ENCODE assay signal across 21 cellular contexts in the genomic region with DNA sequence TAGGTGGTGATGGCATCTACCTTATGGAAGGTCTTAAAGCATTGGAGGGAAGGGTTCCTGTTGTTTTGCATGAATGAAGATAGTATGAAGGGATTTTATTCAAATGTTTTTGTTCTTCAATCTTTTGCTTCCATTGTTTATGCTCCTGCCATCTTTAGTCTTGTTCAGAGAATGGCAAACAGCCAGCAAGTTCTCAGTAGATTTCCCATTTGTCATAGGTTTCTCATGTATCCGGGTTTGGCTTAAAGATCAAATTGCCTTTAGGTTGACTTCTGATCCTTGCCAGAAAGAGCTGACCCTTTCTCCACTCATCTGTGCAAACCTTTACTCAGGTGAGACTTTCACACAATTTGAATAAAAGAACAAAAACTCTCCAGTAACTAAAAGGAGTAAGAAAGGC. TPM values are rescaled to one million over a fixed set of nuclear protein-coding genes. Genes with fewer than 3 reads are reported as not detected.
DNase-seq lines count a peak whose midpoint lies in the region; ATAC-seq, FAIRE-seq and TF ChIP-seq lines count a peak whose summit lies in the region.
"Had no signal": no experiment of that assay in that cellular context is flagged by ENCODE, and none has a peak within 500 bp of the region (broad histone marks: within the 10 kb centered on the region; RNA-seq: fewer than 3 reads in every experiment).

No MANE protein-coding gene starts in this region.

- H3K9me3 ChIP-seq in esophagus muscularis mucosa (no peaks in the 10 kb centered on the region), pancreas (no peaks in the 10 kb centered on the region)
- H3K9me3 ChIP-seq: left lung, right atrium auricular region, transverse colon had no signal

- H2BK120ac ChIP-seq in mesendoderm (ENCODE audit: low read depth, low read length), result no peak overlapping the region

- H3K27ac Mint-ChIP-seq in activated CD4-positive, alpha-beta T cell treated with anti-CD3 and anti-CD28 coated beads for 36 hours, result peak overlapping the region; percentile 98
- peak overlapping the region; percentile 93 for H3K27ac Mint-ChIP-seq in activated T-helper 1 cell treated with anti-CD3 and anti-CD28 coated beads, Interleukin-12 subunit alpha, Interleukin-12 subunit beta, Interleukin-2, Interleukin-4 antibody, amounts not matched to agents 30 ng/mL and 10 ng/mL and 1 ng/mL, durations not matched to agents 14 hours and 24 hours and 36 hours
- H3K27ac Mint-ChIP-seq: brain; stimulated activated naive B cell treated with anti-CD40 and anti-IgM and Interleukin-4, amounts not matched to agents 10 μg/mL and 1 μg/mL and 100 μg/mL, for 72 hours had no signal

- no peaks in the 10 kb centered on the region for H3K27me3 ChIP-seq in esophagus muscularis mucosa
- H3K27me3 ChIP-seq in pancreas, result no peaks in the 10 kb centered on the region
- H3K27me3 ChIP-seq in mesendoderm (ENCODE audit: insufficient read depth, low read length, poor library complexity), result no peaks in the 10 kb centered on the region
- H3K27me3 ChIP-seq: BLaER1 treated with 17β-estradiol and CSF1 and Interleukin-3, amounts not matched to agents 10 nM and 100 nM; left lung; right atrium auricular region; transverse colon had no signal

- peaks cover 11% of the 10 kb centered on the region for H3K9me3 Mint-ChIP-seq in activated CD4-positive, alpha-beta T cell treated with anti-CD3 and anti-CD28 coated beads for 36 hours (ENCODE audit: low read depth)
- peaks cover 32% of the 10 kb centered on the region for H3K9me3 Mint-ChIP-seq in activated T-helper 1 cell treated with anti-CD3 and anti-CD28 coated beads, Interleukin-12 subunit alpha, Interleukin-12 subunit beta, Interleukin-2, Interleukin-4 antibody, amounts not matched to agents 30 ng/mL and 10 ng/mL and 1 ng/mL, durations not matched to agents 14 hours and 24 hours and 36 hours
- H3K9me3 Mint-ChIP-seq: brain; stimulated activated naive B cell treated with anti-CD40 and anti-IgM and Interleukin-4, amounts not matched to agents 10 μg/mL and 1 μg/mL and 100 μg/mL, for 72 hours had no signal

- peaks cover 57% of the 10 kb centered on the region for H3K4me1 Mint-ChIP-seq in activated CD4-positive, alpha-beta T cell treated with anti-CD3 and anti-CD28 coated beads for 36 hours
- H3K4me1 Mint-ChIP-seq in activated T-helper 1 cell treated with anti-CD3 and anti-CD28 coated beads, Interleukin-12 subunit alpha, Interleukin-12 subunit beta, Interleukin-2, Interleukin-4 antibody, amounts not matched to agents 30 ng/mL and 10 ng/mL and 1 ng/mL, durations not matched to agents 14 hours and 24 hours and 36 hours (ENCODE audit: low read depth), result peaks cover 49% of the 10 kb centered on the region
- H3K4me1 Mint-ChIP-seq: brain had no signal

- no peak for TF ChIP-seq CTCF in esophagus muscularis mucosa (IDR thresholded peaks at IDR 0.05)
- TF ChIP-seq CTCF in GM20000 (IDR thresholded peaks at IDR 0.05; ENCODE audit: extremely low read depth, missing control alignments), result no peak
- no peak for TF ChIP-seq CTCF in pancreas (IDR thresholded peaks at IDR 0.05)

- H3K79me2 ChIP-seq in mesendoderm (ENCODE audit: control insufficient read depth, insufficient read depth, low read length), result no peaks in the 10 kb centered on the region

- H3K56ac ChIP-seq in mesendoderm (ENCODE audit: low read length), result no peak overlapping the region

- no peak overlapping the region for H4K8ac ChIP-seq in mesendoderm (ENCODE audit: low read depth, low read length)

- TF ChIP-seq POLR2A in esophagus muscularis mucosa (IDR thresholded peaks at IDR 0.05; ENCODE audit: low read depth), result no peak

- FAIRE-seq in GM19239 (lab: Jason Lieb, UNC) (peak; percentile 72), pancreas (lab: Jason Lieb, UNC) (no peak)
- FAIRE-seq: A204.1 had no signal

- H3K36me3 Mint-ChIP-seq in activated CD4-positive, alpha-beta T cell treated with anti-CD3 and anti-CD28 coated beads for 36 hours (ENCODE audit: low read depth), result peaks cover 19% of the 10 kb centered on the region
- peaks cover 22% of the 10 kb centered on the region for H3K36me3 Mint-ChIP-seq in activated T-helper 1 cell treated with anti-CD3 and anti-CD28 coated beads, Interleukin-12 subunit alpha, Interleukin-12 subunit beta, Interleukin-2, Interleukin-4 antibody, amounts not matched to agents 30 ng/mL and 10 ng/mL and 1 ng/mL, durations not matched to agents 14 hours and 24 hours and 36 hours (ENCODE audit: low read depth)
- H3K36me3 Mint-ChIP-seq: brain; stimulated activated naive B cell treated with anti-CD40 and anti-IgM and Interleukin-4, amounts not matched to agents 10 μg/mL and 1 μg/mL and 100 μg/mL, for 72 hours had no signal

- H3K4me3 ChIP-seq in esophagus muscularis mucosa, result no peak overlapping the region
- no peak overlapping the region for H3K4me3 ChIP-seq in pancreas
- H3K4me3 ChIP-seq in mesendoderm (ENCODE audit: low read length), result no peak overlapping the region
- H3K4me3 ChIP-seq: BLaER1 treated with 17β-estradiol and CSF1 and Interleukin-3, amounts not matched to agents 10 nM and 100 nM; left lung; right atrium auricular region; transverse colon had no signal

- H2BK5ac ChIP-seq in mesendoderm (ENCODE audit: low read length), result no peak overlapping the region

- no peaks in the 10 kb centered on the region for H3K27me3 Mint-ChIP-seq in activated CD4-positive, alpha-beta T cell treated with anti-CD3 and anti-CD28 coated beads for 36 hours
- no peaks in the 10 kb centered on the region for H3K27me3 Mint-ChIP-seq in activated T-helper 1 cell treated with anti-CD3 and anti-CD28 coated beads, Interleukin-12 subunit alpha, Interleukin-12 subunit beta, Interleukin-2, Interleukin-4 antibody, amounts not matched to agents 30 ng/mL and 10 ng/mL and 1 ng/mL, durations not matched to agents 14 hours and 24 hours and 36 hours (ENCODE audit: insufficient read depth)
- H3K27me3 Mint-ChIP-seq: brain; stimulated activated naive B cell treated with anti-CD40 and anti-IgM and Interleukin-4, amounts not matched to agents 10 μg/mL and 1 μg/mL and 100 μg/mL, for 72 hours had no signal

- intact Hi-C loops in activated CD4-positive, alpha-beta T cell treated with anti-CD3 and anti-CD28 coated beads for 36 hours (cut with DNase I, micrococcal nuclease), result loop anchor here (2.0 to 10.0 kb wide), 3 partner anchors 80 to 490 kb away; no protein-coding TSS in a partner anchor
- intact Hi-C loops in activated T-helper 1 cell treated with anti-CD3 and anti-CD28 coated beads, Interleukin-12 subunit alpha, Interleukin-12 subunit beta, Interleukin-2, Interleukin-4 antibody, amounts not matched to agents 30 ng/mL and 10 ng/mL and 1 ng/mL, durations not matched to agents 14 hours and 24 hours and 36 hours (cut with micrococcal nuclease), result loop anchor here (2.0 kb wide), 3 partner anchors 50 to 482 kb away; partner anchors contain the start of gene MYO1B
- intact Hi-C loops in esophagus muscularis mucosa (cut with DNase I) (no loop called here), pancreas (cut with DNase I) (no loop called here)

- H3K4ac ChIP-seq in mesendoderm (ENCODE audit: low read depth, low read length), result no peak overlapping the region

- no peak for ATAC-seq in activated CD4-positive, alpha-beta T cell treated with anti-CD3 and anti-CD28 coated beads for 36 hours
- ATAC-seq in pancreas, result no peak
- ATAC-seq: left lung, SK-N-SH treated with all-trans-retinoic acid at 6 μM for 48 hours had no signal

- H3K23ac ChIP-seq in mesendoderm (ENCODE audit: low read length), result no peak overlapping the region

- H4K5ac ChIP-seq in mesendoderm (ENCODE audit: low read length), result no peak overlapping the region

- no peak overlapping the region for H3K4me2 ChIP-seq in mesendoderm (ENCODE audit: low read length)
- H3K4me2 ChIP-seq: BLaER1 treated with 17β-estradiol and CSF1 and Interleukin-3, amounts not matched to agents 10 nM and 100 nM had no signal

- POLR2A ChIA-PET in activated CD4-positive, alpha-beta T cell treated with anti-CD3 and anti-CD28 coated beads for 36 hours (lab: Charles Lee), result interaction anchor here (1.4 kb wide), 2 partner anchors 23 to 483 kb away, joined by 3 to 11 read pairs; no protein-coding TSS in a partner anchor

- TF ChIP-seq EP300 in esophagus muscularis mucosa (IDR thresholded peaks at IDR 0.05), result no peak

- H3K27ac ChIP-seq in esophagus muscularis mucosa (replicated peaks in 1 of 4) (no peak overlapping the region), pancreas (no peak overlapping the region), mesendoderm (ENCODE audit: low read depth, low read length) (no peak overlapping the region)
- H3K27ac ChIP-seq: BLaER1 treated with 17β-estradiol and CSF1 and Interleukin-3, amounts not matched to agents 10 nM and 100 nM; right atrium auricular region; transverse colon had no signal

- H3K4me3 Mint-ChIP-seq in activated CD4-positive, alpha-beta T cell treated with anti-CD3 and anti-CD28 coated beads for 36 hours, result no peak overlapping the region
- peak overlapping the region; percentile 28 for H3K4me3 Mint-ChIP-seq in activated T-helper 1 cell treated with anti-CD3 and anti-CD28 coated beads, Interleukin-12 subunit alpha, Interleukin-12 subunit beta, Interleukin-2, Interleukin-4 antibody, amounts not matched to agents 30 ng/mL and 10 ng/mL and 1 ng/mL, durations not matched to agents 14 hours and 24 hours and 36 hours
- H3K4me3 Mint-ChIP-seq: brain had no signal

- 33% methylated on average over 1 of the region's 1 CpG for WGBS in esophagus muscularis mucosa
- 26 to 38% methylated on average over 1 of the region's 1 CpG for WGBS in pancreas, 2 donors
- no CpG with 5 or more reads among the region's 1 CpG for WGBS in mesendoderm (ENCODE audit: extremely low coverage, insufficient coverage, low lambda C conversion rate)

- H3K4me1 ChIP-seq in esophagus muscularis mucosa, result no peaks in the 10 kb centered on the region
- H3K4me1 ChIP-seq in pancreas, result no peaks in the 10 kb centered on the region
- H3K4me1 ChIP-seq in mesendoderm (ENCODE audit: control insufficient read depth, low read depth, low read length), result no peaks in the 10 kb centered on the region
- H3K4me1 ChIP-seq: right atrium auricular region, transverse colon had no signal

- DNase-seq in activated CD4-positive, alpha-beta T cell treated with anti-CD3 and anti-CD28 coated beads for 36 hours, result no peak
- DNase-seq in activated CD4-positive, alpha-beta T cell treated with anti-CD3 and anti-CD28 coated beads for 1 hour, result no peak
- DNase-seq in GM19239 (ENCODE audit: insufficient read length, low spot score), result no peak
- DNase-seq in activated T-helper 1 cell treated with anti-CD3 and anti-CD28 coated beads, Interleukin-12 subunit alpha, Interleukin-12 subunit beta, Interleukin-2, Interleukin-4 antibody, amounts not matched to agents 30 ng/mL and 10 ng/mL and 1 ng/mL, durations not matched to agents 14 hours and 24 hours and 36 hours (ENCODE audit: low spot score), result no peak
- DNase-seq in esophagus muscularis mucosa (ENCODE audit: extremely low spot score), result peak; percentile 31
- DNase-seq in GM20000 (ENCODE audit: low spot score), result no peak
- DNase-seq in pancreas, result no peak
- DNase-seq in mesendoderm, result no peak
- DNase-seq: activated gamma-delta T cell; Karpas-422; left lung; NCI-H1092 treated with DMSO at 0.1 percent for 48 hours; NCI-H2107; NCI-H526 treated with DMSO at 0.1 percent for 48 hours; stimulated activated naive B cell treated with anti-CD40 and anti-IgM and Interleukin-4, amounts not matched to agents 10 μg/mL and 1 μg/mL and 100 μg/mL, for 72 hours; transverse colon had no signal

- no peak overlapping the region for H2AK5ac ChIP-seq in mesendoderm (ENCODE audit: low read length)

- H3K36me3 ChIP-seq in esophagus muscularis mucosa (no peaks in the 10 kb centered on the region), pancreas (no peaks in the 10 kb centered on the region), mesendoderm (ENCODE audit: control insufficient read depth, insufficient read depth, low read length) (no peaks in the 10 kb centered on the region)
- H3K36me3 ChIP-seq: BLaER1 treated with 17β-estradiol and CSF1 and Interleukin-3, amounts not matched to agents 10 nM and 100 nM; left lung; right atrium auricular region; transverse colon had no signal

- CTCF ChIA-PET in activated CD4-positive, alpha-beta T cell treated with anti-CD3 and anti-CD28 coated beads for 36 hours (lab: Charles Lee), result interaction anchor here (0.6 to 3.1 kb wide), 12 partner anchors 12 to 143 kb away, joined by 3 to 16 read pairs (median 4); no protein-coding TSS in a partner anchor

- no peak overlapping the region for H3K18ac ChIP-seq in mesendoderm (ENCODE audit: low read length)

- no peaks in the 10 kb centered on the region for H3K79me1 ChIP-seq in mesendoderm (ENCODE audit: low read length)

- no peak overlapping the region for H2BK15ac ChIP-seq in mesendoderm (replicated peaks; ENCODE audit: low read depth)

- H3K9ac ChIP-seq in mesendoderm (ENCODE audit: low read length), result no peak overlapping the region
- H3K9ac ChIP-seq: BLaER1 treated with 17β-estradiol and CSF1 and Interleukin-3, amounts not matched to agents 10 nM and 100 nM had no signal

RNA-seq across cellular contexts. Expression of gene STAT4, which starts 44.2 kb away (rescaled TPM):
- total RNA-seq in activated CD4-positive, alpha-beta T cell treated with anti-CD3 and anti-CD28 coated beads for 36 hours, result 10 to 100 TPM; 48.8 to 59.5 TPM
- total RNA-seq in activated T-helper 1 cell treated with anti-CD3 and anti-CD28 coated beads, Interleukin-12 subunit alpha, Interleukin-12 subunit beta, Interleukin-2, Interleukin-4 antibody, amounts not matched to agents 30 ng/mL and 10 ng/mL and 1 ng/mL, durations not matched to agents 14 hours and 24 hours and 36 hours, result 57.4 and 62.1 TPM in 2 replicates
- 1 to 10 TPM in 2 of 4 donors, under 1 TPM in 2; 0.26 to 5.4 (median 2.4) TPM for total RNA-seq in esophagus muscularis mucosa
- 1 to 10 TPM in 5 of 6 donors, under 1 TPM in 1; 0.60 to 2.5 (median 1.4) TPM for total RNA-seq in pancreas
- 1 to 10 TPM; 2.0 to 6.4 TPM for polyA plus RNA-seq in pancreas
- polyA plus RNA-seq in mesendoderm (2013, experiment 1 of 2), result 0.14 TPM
- 0.32 TPM for polyA plus RNA-seq in mesendoderm (2013, experiment 2 of 2)

RNA-seq across cellular contexts. Expression of gene MYO1B, which starts 50.2 kb away (rescaled TPM):
- 10 to 100 TPM; 29.7 to 36.7 TPM for total RNA-seq in activated CD4-positive, alpha-beta T cell treated with anti-CD3 and anti-CD28 coated beads for 36 hours
- 13.2 and 15.2 TPM in 2 replicates for total RNA-seq in activated T-helper 1 cell treated with anti-CD3 and anti-CD28 coated beads, Interleukin-12 subunit alpha, Interleukin-12 subunit beta, Interleukin-2, Interleukin-4 antibody, amounts not matched to agents 30 ng/mL and 10 ng/mL and 1 ng/mL, durations not matched to agents 14 hours and 24 hours and 36 hours
- total RNA-seq in esophagus muscularis mucosa (10 to 100 TPM; 14.8 to 17.3 (median 15.9) TPM), pancreas (100 to 1,000 TPM in 1 of 6 donors, 10 to 100 TPM in 5; 54.2 to 102 (median 58.4) TPM)
- polyA plus RNA-seq in pancreas, result 10 to 100 TPM; 28.6 to 48.3 TPM
- polyA plus RNA-seq in mesendoderm (2013, experiment 1 of 2), result 35.0 TPM
- polyA plus RNA-seq in mesendoderm (2013, experiment 2 of 2), result 35.1 TPM

Comparison
In these comparisons a context has a peak if more than half of its experiments do, and no peak if none do; other contexts are left out.
1. intact Hi-C loops: an anchor here in activated CD4-positive, alpha-beta T cell treated with anti-CD3 and anti-CD28 coated beads for 36 hours (2.0 to 10.0 kb wide) and activated T-helper 1 cell treated with anti-CD3 and anti-CD28 coated beads, Interleukin-12 subunit alpha, Interleukin-12 subunit beta, Interleukin-2, Interleukin-4 antibody, amounts not matched to agents 30 ng/mL and 10 ng/mL and 1 ng/mL, durations not matched to agents 14 hours and 24 hours and 36 hours (2.0 kb wide); none called in esophagus muscularis mucosa and pancreas.